1 cellular context compared by ENCODE assay signal in the genomic region with DNA sequence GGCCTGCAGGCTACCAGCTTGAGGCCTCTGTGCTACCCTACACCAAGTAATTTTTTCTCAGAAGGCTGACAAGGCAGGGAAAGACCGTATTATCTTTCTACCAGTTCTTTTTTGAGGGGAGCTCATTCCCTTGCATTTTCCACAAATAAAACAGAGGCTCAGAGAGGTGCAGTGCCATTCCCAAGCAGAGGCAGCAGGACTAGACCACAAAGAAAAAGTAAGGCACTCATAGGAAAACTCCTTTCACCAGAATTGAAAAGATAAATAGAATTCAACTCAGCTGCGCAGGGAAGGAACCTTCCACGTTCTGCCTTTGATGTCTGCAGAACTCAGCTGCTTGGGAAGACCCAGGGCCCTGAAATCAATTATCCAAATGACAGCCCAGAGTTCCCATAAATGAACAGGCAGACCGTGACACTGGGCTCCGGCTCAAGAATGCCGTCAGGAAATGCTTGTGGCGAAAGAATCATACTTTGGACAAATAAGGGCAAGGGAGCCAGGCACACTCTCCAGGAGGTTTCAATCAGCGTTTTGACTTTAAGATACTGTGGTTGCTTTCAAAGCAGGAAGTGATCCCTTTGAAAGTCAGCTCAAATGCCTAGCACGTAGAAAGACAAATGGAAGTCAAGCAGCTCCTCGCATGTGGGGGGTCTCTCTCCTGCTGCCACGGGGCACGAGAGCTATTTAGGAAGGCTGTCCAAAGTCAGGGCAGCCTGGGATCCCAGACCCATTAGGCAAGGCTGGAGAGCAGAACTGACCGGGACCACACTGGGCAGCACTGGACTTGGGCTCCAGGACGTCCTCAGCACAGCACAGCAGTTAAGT.
TF ChIP-seq lines count a peak whose summit lies in the region.

No MANE protein-coding gene starts in this region.

TF ChIP-seq in H1, 55 proteins besides CTCF, POLR2A, EP300 and RAD21 (continued from another document):
- no peak for TF ChIP-seq ATF2 (IDR thresholded peaks at IDR 0.05; ENCODE audit: low read length)
- 0 out of 2 replicates have a peak, but pooled peaks have one; percentile 23 for TF ChIP-seq POLR2AphosphoS5 (IDR thresholded peaks at IDR 0.05; ENCODE audit: low read depth, low read length)
- TF ChIP-seq PHF8 (conservative IDR thresholded peaks at IDR 0.05; ENCODE audit: low read depth, low read length) = no peak
- peak in 1 of 2 experiments; percentile 44; a peak in 1 of 4 replicates for TF ChIP-seq SIN3A (conservative IDR thresholded peaks at IDR 0.05 in 1 of 2, IDR thresholded peaks at IDR 0.05 in 1 of 2; ENCODE audit: low read depth in 1 of 2, low read length in 2 of 2)
- no peak for TF ChIP-seq ZNF274 (IDR thresholded peaks at IDR 0.05; ENCODE audit: borderline replicate concordance, extremely low read depth, low read length)
- no peak for TF ChIP-seq CREB1 (IDR thresholded peaks at IDR 0.05)
- no peak for TF ChIP-seq MAX (IDR thresholded peaks at IDR 0.05)
